In genomic region chr4:174154455-174154854, GRCh38 we compare ENCODE assay signal across 9 cellular contexts.
DNase-seq lines count a peak whose midpoint lies in the region; ATAC-seq and TF ChIP-seq lines count a peak whose summit lies in the region.
"Had no signal": no experiment of that assay in that cellular context is flagged by ENCODE, and none has a peak within 500 bp of the region (broad histone marks: within the 10 kb centered on the region; RNA-seq: fewer than 3 reads in every experiment).

No MANE protein-coding gene starts in this region.

- H3K9me3 ChIP-seq in hepatocyte (ENCODE audit: low read depth), result no peaks in the 10 kb centered on the region
- no peaks in the 10 kb centered on the region for H3K9me3 ChIP-seq in tibial artery

- peak overlapping the region; percentile 74 for H3K27ac ChIP-seq in hepatocyte
- no peak overlapping the region for H3K27ac ChIP-seq in tibial artery

- H2AFZ ChIP-seq in hepatocyte, result no peak overlapping the region

- intact Hi-C loops in tibial artery (cut with DNase I; ENCODE audit: low total_unique reads), result no loop called here

- peak overlapping the region; percentile 59 for H3K4me2 ChIP-seq in hepatocyte

- no peaks in the 10 kb centered on the region for H4K20me1 ChIP-seq in hepatocyte (ENCODE audit: insufficient read depth, poor library complexity, severe bottlenecking)

- H3K79me2 ChIP-seq in hepatocyte, result no peaks in the 10 kb centered on the region

- no peaks in the 10 kb centered on the region for H3K27me3 ChIP-seq in hepatocyte
- H3K27me3 ChIP-seq in tibial artery, result no peaks in the 10 kb centered on the region

- ATAC-seq in HG02763 (IDR thresholded peaks at IDR 0.05; ENCODE audit: unreplicated experiment) (no peak), HG03565 (IDR thresholded peaks at IDR 0.05; ENCODE audit: unreplicated experiment) (no peak), HG03342 (IDR thresholded peaks at IDR 0.05; ENCODE audit: unreplicated experiment) (no peak)

- H3K36me3 ChIP-seq in hepatocyte (replicated peaks; ENCODE audit: insufficient read depth, low read depth), result no peaks in the 10 kb centered on the region
- no peaks in the 10 kb centered on the region for H3K36me3 ChIP-seq in tibial artery

- no peaks in the 10 kb centered on the region for H3K4me1 ChIP-seq in hepatocyte (ENCODE audit: insufficient read depth)
- H3K4me1 ChIP-seq in tibial artery, result no peaks in the 10 kb centered on the region

- H3K9me2 ChIP-seq in hepatocyte (replicated peaks; ENCODE audit: insufficient read depth), result no peaks in the 10 kb centered on the region

- DNase-seq in HT1080 (ENCODE audit: low read depth), result peak; percentile 76
- DNase-seq in amniotic stem cell (lab: John Stamatoyannopoulos, UW), result peak; percentile 46
- peak; percentile 42 for DNase-seq in hepatocyte (ENCODE audit: low spot score)
- DNase-seq in tibial artery, result no peak
- DNase-seq: activated CD4-positive, alpha-beta T cell treated with anti-CD3 and anti-CD28 coated beads for 4 hours; NCI-H2227 treated with DMSO at 0.1 percent for 48 hours had no signal

- peak overlapping the region; percentile 2 for H3K4me3 ChIP-seq in hepatocyte
- peak overlapping the region; percentile 27 to 36 for H3K4me3 ChIP-seq in tibial artery

- TF ChIP-seq CTCF in hepatocyte (IDR thresholded peaks at IDR 0.05; ENCODE audit: poor library complexity) (no peak), tibial artery (IDR thresholded peaks at IDR 0.05) (no peak)

- 36% methylated on average over 3 of the region's 3 CpGs for WGBS in hepatocyte (ENCODE audit: low lambda C conversion rate, missing lambda C conversion rate)

Comparison
In these comparisons a context has a peak if more than half of its experiments do, and no peak if none do; other contexts are left out.
1. DNase-seq: peak in HT1080 (single experiment), amniotic stem cell (single experiment) and hepatocyte (single experiment); none in tibial artery (0 of 2).